15 cellular contexts compared by ENCODE assay signal in the genomic region with DNA sequence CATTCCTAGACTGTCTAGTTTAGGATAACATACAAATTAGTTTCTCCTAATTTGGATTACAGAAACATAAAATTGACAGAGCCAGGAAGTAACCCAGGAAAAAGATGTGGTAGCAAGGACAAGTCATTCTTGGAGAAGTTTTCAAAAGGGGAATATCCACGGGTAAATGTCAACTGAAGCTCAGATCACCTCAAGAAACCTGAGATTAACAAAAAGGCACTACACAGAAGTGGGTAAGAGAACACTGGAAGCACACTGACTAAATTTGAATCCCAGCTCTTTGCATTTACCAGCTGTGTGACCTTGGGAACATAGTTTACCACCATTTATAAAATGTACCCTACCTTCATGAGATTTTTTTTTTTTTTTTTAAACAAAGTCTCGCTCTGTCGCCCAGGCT. TPM values are rescaled to one million over a fixed set of nuclear protein-coding genes. Genes with fewer than 3 reads are reported as not detected.
A peak's percentile ranks its signal among the peaks of the same experiment; 100 is the strongest.
DNase-seq lines count a peak whose midpoint lies in the region; ATAC-seq and TF ChIP-seq lines count a peak whose summit lies in the region.
"Had no signal": no experiment of that assay in that cellular context is flagged by ENCODE, and none has a peak within 500 bp of the region (broad histone marks: within the 10 kb centered on the region; RNA-seq: fewer than 3 reads in every experiment).

No MANE protein-coding gene starts in this region.

- ATAC-seq in activated CD8-positive, alpha-beta memory T cell treated with anti-CD3 and anti-CD28 coated beads, Interleukin-2, amount 10 ng/mL, durations not matched to agents 7 days and 5 days: no peak
- ATAC-seq in GM23338: no peak
- no peak for ATAC-seq in effector memory CD8-positive, alpha-beta T cell (replicated peaks)
- ATAC-seq: HCT116 had no signal

- H3K4me1 ChIP-seq in GM23338 (ENCODE audit: insufficient read depth): 0 out of 2 replicates have a peak, but pooled peaks cover 4% of the 10 kb centered on the region
- H3K4me1 ChIP-seq: BE2C had no signal

- H3K9me2 ChIP-seq in GM23338 (ENCODE audit: insufficient read depth): no peaks in the 10 kb centered on the region

- H3K27me3 ChIP-seq in GM23338 (ENCODE audit: insufficient read depth): no peaks in the 10 kb centered on the region
- H3K27me3 ChIP-seq in WERI-Rb-1 (ENCODE audit: insufficient read depth, low read depth, severe bottlenecking): no peaks in the 10 kb centered on the region
- H3K27me3 ChIP-seq: BE2C had no signal

- CTCF ChIA-PET in activated CD8-positive, alpha-beta memory T cell treated with anti-CD3 and anti-CD28 coated beads, Interleukin-2, amount 10 ng/mL, durations not matched to agents 7 days and 5 days (lab: Charles Lee): interaction anchor here (0.7 to 0.9 kb wide), 2 partner anchors 110 to 754 kb away, joined by 3 to 4 read pairs; no protein-coding TSS in a partner anchor

- H3K27ac ChIP-seq in 22Rv1 (0 out of 2 replicates have a peak overlapping the region, but pooled peaks have one; percentile 3), GM23338 (ENCODE audit: low read depth) (peak overlapping the region; percentile 55; the same call in 1 of the 2 replicates), WERI-Rb-1 (no peak overlapping the region)
- H3K27ac ChIP-seq: C4-2B, HL-60 had no signal

- H3K4me1 Mint-ChIP-seq in activated CD8-positive, alpha-beta memory T cell treated with anti-CD3 and anti-CD28 coated beads, Interleukin-2, amount 10 ng/mL, durations not matched to agents 7 days and 5 days: peaks cover 12% of the 10 kb centered on the region
- peaks cover 6% of the 10 kb centered on the region for H3K4me1 Mint-ChIP-seq in GM23338
- H3K4me1 Mint-ChIP-seq in effector memory CD8-positive, alpha-beta T cell (ENCODE audit: low read depth in 2 of 2): peaks cover 9 to 27% of the 10 kb centered on the region in 2 donors

- peaks cover 7% of the 10 kb centered on the region for H3K36me3 Mint-ChIP-seq in activated CD8-positive, alpha-beta memory T cell treated with anti-CD3 and anti-CD28 coated beads, Interleukin-2, amount 10 ng/mL, durations not matched to agents 7 days and 5 days
- peaks cover 28% of the 10 kb centered on the region for H3K36me3 Mint-ChIP-seq in GM23338 (ENCODE audit: low read depth)
- peaks cover 2% of the 10 kb centered on the region for H3K36me3 Mint-ChIP-seq in effector memory CD8-positive, alpha-beta T cell (ENCODE audit: insufficient read depth)

- H3F3A ChIP-seq in GM23338 (replicated peaks; ENCODE audit: low read depth): peaks cover 18% of the 10 kb centered on the region

- no peak for TF ChIP-seq CTCF in 22Rv1 (IDR thresholded peaks at IDR 0.05)
- TF ChIP-seq CTCF in GM23338 (conservative IDR thresholded peaks at IDR 0.05; ENCODE audit: low read depth in 2 of 2): no peak
- no peak for TF ChIP-seq CTCF in WERI-Rb-1 (IDR thresholded peaks at IDR 0.05; ENCODE audit: low read depth, low read length)

- H3K79me2 ChIP-seq in GM23338 (replicated peaks; ENCODE audit: insufficient read depth): peaks cover 97% of the 10 kb centered on the region

- H3K9me3 Mint-ChIP-seq in activated CD8-positive, alpha-beta memory T cell treated with anti-CD3 and anti-CD28 coated beads, Interleukin-2, amount 10 ng/mL, durations not matched to agents 7 days and 5 days (ENCODE audit: low read depth): no peaks in the 10 kb centered on the region
- H3K9me3 Mint-ChIP-seq in GM23338: no peaks in the 10 kb centered on the region
- H3K9me3 Mint-ChIP-seq in effector memory CD8-positive, alpha-beta T cell: no peaks in the 10 kb centered on the region
- H3K9me3 Mint-ChIP-seq: CD4-positive, alpha-beta memory T cell had no signal

- peaks cover 40% of the 10 kb centered on the region for H4K20me1 ChIP-seq in GM23338 (replicated peaks; ENCODE audit: insufficient read depth)

- H3K9me3 ChIP-seq in WERI-Rb-1 (ENCODE audit: severe bottlenecking): no peaks in the 10 kb centered on the region
- H3K9me3 ChIP-seq: BE2C had no signal

- H3K27me3 Mint-ChIP-seq in activated CD8-positive, alpha-beta memory T cell treated with anti-CD3 and anti-CD28 coated beads, Interleukin-2, amount 10 ng/mL, durations not matched to agents 7 days and 5 days: no peaks in the 10 kb centered on the region
- H3K27me3 Mint-ChIP-seq in GM23338 (ENCODE audit: insufficient read depth, low read depth, poor library complexity): peaks cover 2% of the 10 kb centered on the region
- no peaks in the 10 kb centered on the region for H3K27me3 Mint-ChIP-seq in effector memory CD8-positive, alpha-beta T cell
- H3K27me3 Mint-ChIP-seq: CD4-positive, alpha-beta memory T cell had no signal

- no peak overlapping the region for H2AFZ ChIP-seq in GM23338

- H3K4me3 ChIP-seq in GM23338 (no peak overlapping the region), WERI-Rb-1 (ENCODE audit: low read depth, low read length) (no peak overlapping the region)

- no peak for DNase-seq in activated CD8-positive, alpha-beta memory T cell treated with anti-CD3 and anti-CD28 coated beads, Interleukin-2, amount 10 ng/mL, durations not matched to agents 7 days and 5 days
- no peak for DNase-seq in activated CD8-positive, alpha-beta memory T cell treated with anti-CD3 and anti-CD28 coated beads for 24 hours
- DNase-seq in GM23338 (ENCODE audit: low spot score): no peak
- no peak for DNase-seq in effector memory CD8-positive, alpha-beta T cell
- no peak for DNase-seq in WERI-Rb-1
- no peak for DNase-seq in UCSD-AML1 (lab: John Stamatoyannopoulos, UW; ENCODE audit: unreplicated experiment)
- no peak for DNase-seq in nucleus accumbens (lab: John Stamatoyannopoulos, UW)
- DNase-seq: BE2C; CD4-positive, alpha-beta memory T cell; COR-L47; GF-D8 had no signal

- peak overlapping the region; percentile 35 for H3K27ac Mint-ChIP-seq in activated CD8-positive, alpha-beta memory T cell treated with anti-CD3 and anti-CD28 coated beads, Interleukin-2, amount 10 ng/mL, durations not matched to agents 7 days and 5 days
- no peak overlapping the region for H3K27ac Mint-ChIP-seq in GM23338
- H3K27ac Mint-ChIP-seq in effector memory CD8-positive, alpha-beta T cell: peak overlapping the region; percentile 52 to 60

- H3K4me2 ChIP-seq in GM23338: no peak overlapping the region

- H3K36me3 ChIP-seq in GM23338 (ENCODE audit: insufficient read depth) (no peaks in the 10 kb centered on the region), WERI-Rb-1 (peaks cover 10% of the 10 kb centered on the region)
- H3K36me3 ChIP-seq: BE2C had no signal

- H3K4me3 Mint-ChIP-seq in activated CD8-positive, alpha-beta memory T cell treated with anti-CD3 and anti-CD28 coated beads, Interleukin-2, amount 10 ng/mL, durations not matched to agents 7 days and 5 days: no peak overlapping the region
- no peak overlapping the region for H3K4me3 Mint-ChIP-seq in GM23338
- no peak overlapping the region for H3K4me3 Mint-ChIP-seq in effector memory CD8-positive, alpha-beta T cell
- H3K4me3 Mint-ChIP-seq: CD4-positive, alpha-beta memory T cell had no signal

TF ChIP-seq in GM23338, 12 proteins besides CTCF, POLR2A, EP300 and RAD21 (continues in another document):
- TF ChIP-seq, protein P1, sequence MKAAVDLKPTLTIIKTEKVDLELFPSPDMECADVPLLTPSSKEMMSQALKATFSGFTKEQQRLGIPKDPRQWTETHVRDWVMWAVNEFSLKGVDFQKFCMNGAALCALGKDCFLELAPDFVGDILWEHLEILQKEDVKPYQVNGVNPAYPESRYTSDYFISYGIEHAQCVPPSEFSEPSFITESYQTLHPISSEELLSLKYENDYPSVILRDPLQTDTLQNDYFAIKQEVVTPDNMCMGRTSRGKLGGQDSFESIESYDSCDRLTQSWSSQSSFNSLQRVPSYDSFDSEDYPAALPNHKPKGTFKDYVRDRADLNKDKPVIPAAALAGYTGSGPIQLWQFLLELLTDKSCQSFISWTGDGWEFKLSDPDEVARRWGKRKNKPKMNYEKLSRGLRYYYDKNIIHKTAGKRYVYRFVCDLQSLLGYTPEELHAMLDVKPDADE (IDR thresholded peaks at IDR 0.05): no peak
- TF ChIP-seq EZH2phosphoT487 (IDR thresholded peaks at IDR 0.05; ENCODE audit: unreplicated experiment): no peak

RNA-seq across cellular contexts. Expression of a gene that starts 39.4 kb away (rescaled TPM):
- 100 to 1,000 TPM in 1 of 2 experiments, 10 to 100 TPM in 1; 60.1 to 107 TPM for total RNA-seq in activated CD8-positive, alpha-beta memory T cell treated with anti-CD3 and anti-CD28 coated beads, Interleukin-2, amount 10 ng/mL, durations not matched to agents 7 days and 5 days
- total RNA-seq in GM23338 (2014; rRNA removed; shearing (Covaris generic)): 117 and 152 TPM in 2 replicates
- polyA plus RNA-seq in GM23338 (2016; fragmentation: Nextera tagmentation; extraction: Ambion mirVana): 59.0 and 63.5 TPM in 2 replicates

RNA-seq across cellular contexts. Expression of a gene that starts 54.6 kb away (rescaled TPM):
- 1 to 10 TPM; 3.6 to 5.1 TPM for total RNA-seq in activated CD8-positive, alpha-beta memory T cell treated with anti-CD3 and anti-CD28 coated beads, Interleukin-2, amount 10 ng/mL, durations not matched to agents 7 days and 5 days
- 13.2 and 14.9 TPM in 2 replicates for total RNA-seq in GM23338 (2014; rRNA removed; shearing (Covaris generic))
- polyA plus RNA-seq in GM23338 (2016; fragmentation: Nextera tagmentation; extraction: Ambion mirVana): 8.9 and 10.0 TPM in 2 replicates

RNA-seq across cellular contexts. Expression of a gene that starts 57.1 kb away (rescaled TPM):
- 1 to 10 TPM; 3.2 to 5.6 TPM for total RNA-seq in activated CD8-positive, alpha-beta memory T cell treated with anti-CD3 and anti-CD28 coated beads, Interleukin-2, amount 10 ng/mL, durations not matched to agents 7 days and 5 days
- total RNA-seq in GM23338 (2014; rRNA removed; shearing (Covaris generic)): 16.9 and 26.5 TPM in 2 replicates
- polyA plus RNA-seq in GM23338 (2016; fragmentation: Nextera tagmentation; extraction: Ambion mirVana): 47.0 and 47.7 TPM in 2 replicates

RNA-seq across cellular contexts. Expression of a gene that starts 59.4 kb away (rescaled TPM):
- 10 to 100 TPM; 14.5 to 19.6 TPM for total RNA-seq in activated CD8-positive, alpha-beta memory T cell treated with anti-CD3 and anti-CD28 coated beads, Interleukin-2, amount 10 ng/mL, durations not matched to agents 7 days and 5 days
- total RNA-seq in GM23338 (2014; rRNA removed; shearing (Covaris generic)): 78.5 and 87.3 TPM in 2 replicates
- polyA plus RNA-seq in GM23338 (2016; fragmentation: Nextera tagmentation; extraction: Ambion mirVana): 61.8 and 63.7 TPM in 2 replicates
